ENCODE assay signal across 9 cellular contexts in the genomic region with DNA sequence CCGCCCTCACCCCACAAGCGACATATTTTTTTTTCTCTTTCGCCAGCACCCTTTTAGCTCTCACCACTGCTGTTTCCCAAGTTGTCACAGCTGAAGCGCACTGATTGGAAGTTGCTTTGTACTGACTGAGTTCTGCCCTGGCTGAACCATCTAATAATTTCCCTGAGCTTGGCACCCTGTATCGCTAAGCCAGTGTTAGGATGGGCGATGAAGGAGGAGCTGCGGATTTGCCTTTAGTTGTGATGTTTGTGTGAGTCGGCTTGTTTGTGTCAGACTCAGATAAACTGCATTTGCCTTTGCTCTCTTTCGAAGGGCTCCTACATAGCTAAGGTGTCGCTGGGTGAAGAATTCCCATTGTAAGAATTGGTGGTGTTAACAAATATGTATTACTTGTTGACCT. TPM values are rescaled to one million over a fixed set of nuclear protein-coding genes. Genes with fewer than 3 reads are reported as not detected.
DNase-seq lines count a peak whose midpoint lies in the region; ATAC-seq and TF ChIP-seq lines count a peak whose summit lies in the region.
"Had no signal": no experiment of that assay in that cellular context is flagged by ENCODE, and none has a peak within 500 bp of the region (broad histone marks: within the 10 kb centered on the region; RNA-seq: fewer than 3 reads in every experiment).

No MANE protein-coding gene starts in this region.

- DNase-seq in activated naive CD4-positive, alpha-beta T cell treated with anti-CD3 and anti-CD28 coated beads, Interleukin-2, amount 50 U/mL, for 16 hours, result no peak
- DNase-seq in astrocyte of the hippocampus (ENCODE audit: low read depth, low spot score), result peak; percentile 33
- no peak for DNase-seq in lower lobe of right lung
- DNase-seq in tibial nerve (ENCODE audit: low spot score in 2 of 2), result no peak
- DNase-seq in GOT3 (lab: John Stamatoyannopoulos, UW), result no peak
- no peak for DNase-seq in NCI-H146 (lab: John Stamatoyannopoulos, UW)
- no peak for DNase-seq in stimulated activated CD4-positive, alpha-beta T cell treated with anti-CD3 and anti-CD28 coated beads, Interleukin-4, amount 100 ng/mL, for 24 hours

- intact Hi-C loops in lower lobe of right lung (cut with DNase I), result no loop called here

- H3K36me3 ChIP-seq in lower lobe of right lung, result no peaks in the 10 kb centered on the region
- no peaks in the 10 kb centered on the region for H3K36me3 ChIP-seq in tibial nerve

- no peak for TF ChIP-seq POLR2A in tibial nerve (IDR thresholded peaks at IDR 0.05)

- ATAC-seq in lower lobe of right lung, result no peak

- no peaks in the 10 kb centered on the region for H3K9me3 Mint-ChIP-seq in activated naive CD4-positive, alpha-beta T cell treated with anti-CD3 and anti-CD28 coated beads, Interleukin-2, amount 50 U/mL, for 24 hours

- peak overlapping the region; percentile 89 for H3K4me3 Mint-ChIP-seq in activated naive CD4-positive, alpha-beta T cell treated with anti-CD3 and anti-CD28 coated beads, Interleukin-2, amount 50 U/mL, for 24 hours

- H3K27ac ChIP-seq in lower lobe of right lung, result no peak overlapping the region
- peak overlapping the region in 2 of 4 donors; percentile 76 to 82 for H3K27ac ChIP-seq in tibial nerve
- H3K27ac ChIP-seq: SJSA1 had no signal

- H3K4me3 ChIP-seq in lower lobe of right lung (peak overlapping the region; percentile 80), tibial nerve (peak overlapping the region; percentile 56 to 90 (median 82))

- peaks cover 3% of the 10 kb centered on the region for H3K36me3 Mint-ChIP-seq in activated naive CD4-positive, alpha-beta T cell treated with anti-CD3 and anti-CD28 coated beads, Interleukin-2, amount 50 U/mL, for 24 hours

- H3K4me1 Mint-ChIP-seq in activated naive CD4-positive, alpha-beta T cell treated with anti-CD3 and anti-CD28 coated beads, Interleukin-2, amount 50 U/mL, for 24 hours, result peaks cover 71% of the 10 kb centered on the region

- WGBS in tibial nerve, 2 donors, result 49 to 50% methylated on average over 10 of the region's 10 CpGs

- H3K27ac Mint-ChIP-seq in activated naive CD4-positive, alpha-beta T cell treated with anti-CD3 and anti-CD28 coated beads, Interleukin-2, amount 50 U/mL, for 24 hours, result no peak overlapping the region

- TF ChIP-seq CTCF in lower lobe of right lung (IDR thresholded peaks at IDR 0.05), result no peak
- no peak for TF ChIP-seq CTCF in tibial nerve (IDR thresholded peaks at IDR 0.05)

- TF ChIP-seq EP300 in tibial nerve (IDR thresholded peaks at IDR 0.05), result no peak

- H3K4me1 ChIP-seq in lower lobe of right lung, result peaks cover 25% of the 10 kb centered on the region
- H3K4me1 ChIP-seq in tibial nerve, result peaks cover 0 to 40% (median 12%) of the 10 kb centered on the region in 4 donors

- H3K27me3 ChIP-seq in lower lobe of right lung (ENCODE audit: low read depth) (no peaks in the 10 kb centered on the region), tibial nerve (no peaks in the 10 kb centered on the region)
- H3K27me3 ChIP-seq: SJSA1 had no signal

- H3K9me3 ChIP-seq in lower lobe of right lung, result no peaks in the 10 kb centered on the region
- no peaks in the 10 kb centered on the region for H3K9me3 ChIP-seq in tibial nerve
- H3K9me3 ChIP-seq: SJSA1 had no signal

- no peaks in the 10 kb centered on the region for H3K27me3 Mint-ChIP-seq in activated naive CD4-positive, alpha-beta T cell treated with anti-CD3 and anti-CD28 coated beads, Interleukin-2, amount 50 U/mL, for 24 hours

RNA-seq across cellular contexts. Expression of gene ATXN7L1, which starts 1.3 kb away (rescaled TPM):
- 17.7 TPM for total RNA-seq in lower lobe of right lung
- total RNA-seq in tibial nerve, result 10 to 100 TPM; 14.6 to 22.5 (median 19.1) TPM
